In the genomic region with DNA sequence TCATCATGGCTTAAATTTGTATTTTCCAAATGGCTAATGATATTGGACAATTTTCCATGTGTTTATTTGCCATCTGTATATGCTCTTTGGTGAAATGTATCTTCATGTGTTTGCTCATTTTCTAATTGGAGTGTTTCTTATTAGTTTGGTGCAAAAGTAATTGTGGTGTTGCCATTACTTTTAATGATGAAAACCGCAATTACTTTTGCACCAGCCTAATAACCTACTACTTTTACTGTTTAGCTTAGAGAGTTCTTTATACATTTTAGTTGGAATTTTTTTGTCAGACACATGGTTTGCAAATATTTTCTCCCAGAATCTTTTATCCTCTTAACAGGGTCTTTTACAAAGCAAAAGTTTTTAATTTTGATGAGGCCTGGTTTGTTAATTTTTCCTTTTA, we compare ENCODE assay signal across 20 cellular contexts.
DNase-seq lines count a peak whose midpoint lies in the region; ATAC-seq, FAIRE-seq and TF ChIP-seq lines count a peak whose summit lies in the region.
"Had no signal": no experiment of that assay in that cellular context is flagged by ENCODE, and none has a peak within 500 bp of the region (broad histone marks: within the 10 kb centered on the region; RNA-seq: fewer than 3 reads in every experiment).

No MANE protein-coding gene starts in this region.

- H3K79me2 ChIP-seq in HepG2 (ENCODE audit: insufficient read depth, low read length), result no peaks in the 10 kb centered on the region

- no peak overlapping the region for H2AFZ ChIP-seq in HepG2 (ENCODE audit: low read length)

- H3K4me1 ChIP-seq in HepG2 (ENCODE audit: insufficient read depth, low read length), result 0 out of 2 replicates have a peak, but pooled peaks cover 7% of the 10 kb centered on the region
- H3K4me1 ChIP-seq in right lobe of liver, result no peaks in the 10 kb centered on the region
- H3K4me1 ChIP-seq: BLaER1 treated with 17β-estradiol and CSF1 and Interleukin-3, amounts not matched to agents 10 nM and 100 nM; Caco-2 had no signal

- no peak overlapping the region for H3K9ac ChIP-seq in HepG2 (ENCODE audit: insufficient read depth, low read depth, low read length)
- H3K9ac ChIP-seq: BLaER1 treated with 17β-estradiol and CSF1 and Interleukin-3, amounts not matched to agents 10 nM and 100 nM had no signal

- TF ChIP-seq POLR2A in HepG2 (IDR thresholded peaks at IDR 0.05; ENCODE audit: insufficient read depth in 1 of 2, low read depth in 2 of 2, low read length in 2 of 2) (no peak), right lobe of liver (IDR thresholded peaks at IDR 0.05) (no peak)

- H4K20me1 ChIP-seq in HepG2 (ENCODE audit: insufficient read depth, low read length), result no peaks in the 10 kb centered on the region
- H4K20me1 ChIP-seq: BLaER1 treated with 17β-estradiol and CSF1 and Interleukin-3, amounts not matched to agents 10 nM and 100 nM had no signal

- no peak overlapping the region for H3K4me2 ChIP-seq in HepG2 (ENCODE audit: low read depth, low read length)
- H3K4me2 ChIP-seq: BLaER1 treated with 17β-estradiol and CSF1 and Interleukin-3, amounts not matched to agents 10 nM and 100 nM had no signal

- no peaks in the 10 kb centered on the region for H3K36me3 ChIP-seq in HepG2 (replicated peaks in 1 of 2; ENCODE audit: control insufficient read depth in 1 of 2, insufficient read depth in 2 of 2, low read length in 2 of 2)
- H3K36me3 ChIP-seq in right lobe of liver, result no peaks in the 10 kb centered on the region
- H3K36me3 ChIP-seq: BLaER1 treated with 17β-estradiol and CSF1 and Interleukin-3, amounts not matched to agents 10 nM and 100 nM had no signal

- no peak for TF ChIP-seq RAD21 in HepG2 (CRISPR knock-in tag; IDR thresholded peaks at IDR 0.05)

- no TSS peak for BruUV-seq in HepG2 (replicated peaks; lab: Mats Ljungman, UMichigan)

- H3K27ac ChIP-seq in HepG2 (ENCODE audit: extremely low read length, insufficient read depth, low read length), result no peak overlapping the region
- no peak overlapping the region for H3K27ac ChIP-seq in right lobe of liver
- H3K27ac ChIP-seq: BLaER1 treated with 17β-estradiol and CSF1 and Interleukin-3, amounts not matched to agents 10 nM and 100 nM; C4-2B had no signal

- TF ChIP-seq EP300 in HepG2 (IDR thresholded peaks at IDR 0.05; ENCODE audit: low read depth in 2 of 2, low read length in 2 of 2), result no peak
- TF ChIP-seq EP300 in HepG2 (CRISPR knock-in tag; IDR thresholded peaks at IDR 0.05; ENCODE audit: borderline replicate concordance), result no peak

- FAIRE-seq in HepG2 (lab: Jason Lieb, UNC), result no peak
- FAIRE-seq: A204.1, D721Med, GM12891, GM18507 had no signal

- WGBS in HepG2 (ENCODE audit: low lambda C conversion rate), result 30% methylated on average over 1 of the region's 1 CpG
- 100% methylated on average over 1 of the region's 1 CpG for WGBS in right lobe of liver (ENCODE audit: insufficient coverage, low coverage, low lambda C conversion rate, missing lambda C conversion rate)

- no peaks in the 10 kb centered on the region; a peak in 1 of 5 replicates for H3K27me3 ChIP-seq in HepG2 (ENCODE audit: control insufficient read depth in 1 of 2, insufficient read depth in 2 of 2, low read length in 2 of 2)
- H3K27me3 ChIP-seq in right lobe of liver, result no peaks in the 10 kb centered on the region
- H3K27me3 ChIP-seq: BLaER1 treated with 17β-estradiol and CSF1 and Interleukin-3, amounts not matched to agents 10 nM and 100 nM had no signal

- no peak for DNase-seq in HepG2 (ENCODE audit: low spot score)
- no peak for DNase-seq in right lobe of liver
- no peak for DNase-seq in HEK293T (ENCODE audit: extremely low spot score)
- no peak for DNase-seq in DMS79 treated with DMSO at 0.1 percent for 48 hours (lab: John Stamatoyannopoulos, UW)
- DNase-seq: 8988T; AML-193; Caco-2; Calu3; CD4-positive, alpha-beta T cell; CD8-positive, alpha-beta T cell; DND-41; EL; GDM1 had no signal

- POLR2A ChIA-PET in HepG2 (lab: Yijun Ruan, JAX) (no interaction called here), HEK293T (lab: Yijun Ruan, JAX) (no interaction called here)

- in situ Hi-C loops in HepG2 (cut with HindIII; ENCODE audit: extremely low pct_ligation_motif_present, low pct_unique_long_range_greater_than_20kb), result no loop called here

- no peak for ATAC-seq in HepG2
- no peak for ATAC-seq in right lobe of liver
- ATAC-seq in GM18498 (IDR thresholded peaks at IDR 0.05; ENCODE audit: unreplicated experiment), result no peak
- ATAC-seq: CD8-positive, alpha-beta T cell had no signal

- TF ChIP-seq CTCF in HepG2 (CRISPR knock-in tag; IDR thresholded peaks at IDR 0.05), result no peak
- TF ChIP-seq CTCF in right lobe of liver (IDR thresholded peaks at IDR 0.05), result no peak

- H3K9me3 ChIP-seq in HepG2 (ENCODE audit: low read length) (peaks cover 3% of the 10 kb centered on the region; the same call in 1 of the 2 replicates), right lobe of liver (no peaks in the 10 kb centered on the region)
- H3K9me3 ChIP-seq: BLaER1 treated with 17β-estradiol and CSF1 and Interleukin-3, amounts not matched to agents 10 nM and 100 nM; Caco-2 had no signal

- CTCF ChIA-PET in HepG2 (lab: Yijun Ruan, JAX; ENCODE audit: low intra/inter-chr PET ratio, low total read pairs), result no interaction called here
- CTCF ChIA-PET in HEK293T (lab: Yijun Ruan, JAX), result no interaction called here

- H3K4me3 ChIP-seq in HepG2 (replicated peaks in 1 of 3; ENCODE audit: insufficient read depth in 1 of 3, low read depth in 2 of 3, low read length in 3 of 3) (no peak overlapping the region), right lobe of liver (no peak overlapping the region)
- H3K4me3 ChIP-seq: BLaER1 treated with 17β-estradiol and CSF1 and Interleukin-3, amounts not matched to agents 10 nM and 100 nM had no signal

- intact Hi-C loops in HepG2 (cut with micrococcal nuclease; ENCODE audit: unreplicated experiment) (no loop called here), right lobe of liver (cut with DNase I) (no loop called here)

TF ChIP-seq in HEK293T, 16 proteins besides CTCF, POLR2A, EP300 and RAD21:
- no peak for TF ChIP-seq PKNOX1 (IDR thresholded peaks at IDR 0.05)
- peak; percentile 71 for TF ChIP-seq ELF4 (IDR thresholded peaks at IDR 0.05)
- TF ChIP-seq FOXM1 (IDR thresholded peaks at IDR 0.05; ENCODE audit: borderline replicate concordance), result no peak
- TF ChIP-seq L3MBTL2 (conservative IDR thresholded peaks at IDR 0.05), result no peak
